37 cellular contexts compared by ENCODE assay signal in the genomic region with DNA sequence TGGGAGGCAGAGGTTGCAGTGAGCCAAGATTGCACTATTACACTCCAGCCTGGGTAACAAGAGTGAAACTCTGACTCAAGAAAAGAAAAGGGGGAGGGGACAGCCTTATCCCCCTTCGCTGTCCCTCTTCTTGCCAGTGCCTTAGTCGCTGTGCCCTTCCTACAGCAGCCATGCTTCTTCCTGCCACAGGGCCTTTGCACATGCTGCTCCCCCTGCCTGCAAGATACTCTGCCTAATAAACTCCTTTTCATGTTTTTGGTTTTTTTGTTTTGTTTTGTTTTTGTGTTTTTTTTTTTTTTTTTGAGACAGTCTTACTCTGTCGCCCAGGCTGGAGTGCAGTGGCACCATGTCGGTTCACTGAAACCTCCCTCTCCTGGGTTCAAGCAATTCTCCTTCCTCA. TPM values are rescaled to one million over a fixed set of nuclear protein-coding genes. Genes with fewer than 3 reads are reported as not detected.
DNase-seq lines count a peak whose midpoint lies in the region; ATAC-seq, FAIRE-seq and TF ChIP-seq lines count a peak whose summit lies in the region.
"Had no signal": no experiment of that assay in that cellular context is flagged by ENCODE, and none has a peak within 500 bp of the region (broad histone marks: within the 10 kb centered on the region; RNA-seq: fewer than 3 reads in every experiment).

No MANE protein-coding gene starts in this region.

- peak; percentile 26 for FAIRE-seq in K562 (lab: Jason Lieb, UNC)
- FAIRE-seq: A204.1, A549, D721Med had no signal

- no peak overlapping the region for H3K4me3 ChIP-seq in HEK293 (ENCODE audit: low read depth, low read length)
- H3K4me3 ChIP-seq in K562: no peak overlapping the region
- H3K4me3 ChIP-seq: A549; BLaER1; BLaER1 treated with 17β-estradiol and CSF1 and Interleukin-3, amounts not matched to agents 10 nM and 100 nM had no signal

- CTCF ChIA-PET in activated CD4-positive, alpha-beta T cell treated with anti-CD3 and anti-CD28 coated beads for 36 hours (lab: Charles Lee): interaction anchor here (0.7 kb wide), 1 partner anchor 22 kb away, joined by 3 read pairs; no protein-coding TSS in a partner anchor
- CTCF ChIA-PET in HEK293 (lab: Yijun Ruan, JAX): interaction anchor here (0.6 kb wide), 1 partner anchor 8 kb away, joined by 5 read pairs; no protein-coding TSS in a partner anchor
- CTCF ChIA-PET in K562 (lab: Yijun Ruan, JAX; ENCODE audit: low intra/inter-chr PET ratio): no interaction called here

- no peak overlapping the region for H3K4me2 ChIP-seq in K562 (ENCODE audit: insufficient read depth, low read length)
- H3K4me2 ChIP-seq: A549; BLaER1; BLaER1 treated with 17β-estradiol and CSF1 and Interleukin-3, amounts not matched to agents 10 nM and 100 nM had no signal

- no peak overlapping the region for H3K4me3 Mint-ChIP-seq in activated CD4-positive, alpha-beta T cell treated with anti-CD3 and anti-CD28 coated beads for 36 hours
- H3K4me3 Mint-ChIP-seq: B cell; CD14-positive monocyte; CD4-positive, alpha-beta memory T cell; CD4-positive, alpha-beta T cell; CD4-positive, CD25-positive, alpha-beta regulatory T cell; CD8-positive, alpha-beta memory T cell; CD8-positive, alpha-beta T cell had no signal

- H3K79me2 ChIP-seq in K562 (ENCODE audit: control insufficient read depth, insufficient read depth, low read length): no peaks in the 10 kb centered on the region

- TF ChIP-seq RAD21 in K562 (CRISPR knock-in tag; conservative IDR thresholded peaks at IDR 0.05 in 1 of 2, IDR thresholded peaks at IDR 0.05 in 1 of 2): no peak

- H3K36me3 ChIP-seq in HEK293 (ENCODE audit: control insufficient read depth in 2 of 2, insufficient read depth in 1 of 2, low read length in 2 of 2) (no peaks in the 10 kb centered on the region), K562 (ENCODE audit: control insufficient read depth, insufficient read depth, low read length) (no peaks in the 10 kb centered on the region)
- H3K36me3 ChIP-seq: BE2C; BLaER1; BLaER1 treated with 17β-estradiol and CSF1 and Interleukin-3, amounts not matched to agents 10 nM and 100 nM had no signal

- no peak for ATAC-seq in activated CD4-positive, alpha-beta T cell treated with anti-CD3 and anti-CD28 coated beads for 36 hours
- no peak for ATAC-seq in K562
- ATAC-seq: A549; CD8-positive, alpha-beta T cell had no signal

- DNase-seq in activated CD4-positive, alpha-beta T cell treated with anti-CD3 and anti-CD28 coated beads for 36 hours: peak; percentile 8
- DNase-seq in activated CD4-positive, alpha-beta T cell treated with anti-CD3 and anti-CD28 coated beads for 4 hours: no peak
- DNase-seq in K562 (ENCODE audit: extremely low read depth in 1 of 4, low spot score in 3 of 4) (no peak), C1 segment of cervical spinal cord (lab: John Stamatoyannopoulos, UW) (no peak), NCI-H526 treated with DMSO at 0.1 percent for 48 hours (lab: John Stamatoyannopoulos, UW) (no peak)
- DNase-seq: 8988T; ACHN; AML-193; BE2C; Caco-2; Calu3; CD4-positive, alpha-beta memory T cell; CD4-positive, alpha-beta T cell; CD4-positive, CD25-positive, alpha-beta regulatory T cell; CD8-positive, alpha-beta memory T cell; CD8-positive, alpha-beta T cell; COR-L47; DMS 273 treated with DMSO at 0.1 percent for 48 hours; DMS153; DMS53; DMS79; DMS79 treated with DMSO at 0.1 percent for 48 hours; DND-41; EL had no signal

- no peaks in the 10 kb centered on the region for H4K20me1 ChIP-seq in K562 (replicated peaks; ENCODE audit: control insufficient read depth, insufficient read depth, low read length)
- H4K20me1 ChIP-seq: BLaER1; BLaER1 treated with 17β-estradiol and CSF1 and Interleukin-3, amounts not matched to agents 10 nM and 100 nM had no signal

- H3K27ac Mint-ChIP-seq in activated CD4-positive, alpha-beta T cell treated with anti-CD3 and anti-CD28 coated beads for 36 hours: no peak overlapping the region
- H3K27ac Mint-ChIP-seq: B cell; CD14-positive monocyte; CD4-positive, alpha-beta memory T cell; CD4-positive, alpha-beta T cell; CD8-positive, alpha-beta memory T cell; CD8-positive, alpha-beta T cell had no signal

- TF ChIP-seq CTCF in HEK293 (tag by site-specific recombination; IDR thresholded peaks at IDR 0.05) (no peak), K562 (IDR thresholded peaks at IDR 0.05 in 2 of 3, conservative IDR thresholded peaks at IDR 0.05 in 1 of 3; ENCODE audit: insufficient read depth in 2 of 3, low read depth in 1 of 3, low read length in 3 of 3) (no peak)

- no TSS peak for BruUV-seq in K562 (replicated peaks; lab: Mats Ljungman, UMichigan)

- TF ChIP-seq EP300 in K562 (IDR thresholded peaks at IDR 0.05; ENCODE audit: low read length): no peak

- H3K27ac ChIP-seq in HEK293 (ENCODE audit: extremely low read depth, low read depth, low read length) (no peak overlapping the region), K562 (ENCODE audit: extremely low read depth, low read depth, low read length) (no peak overlapping the region)
- H3K27ac ChIP-seq: 22Rv1; A549; BLaER1; BLaER1 treated with 17β-estradiol and CSF1 and Interleukin-3, amounts not matched to agents 10 nM and 100 nM; C4-2B had no signal

- POLR2A ChIA-PET in activated CD4-positive, alpha-beta T cell treated with anti-CD3 and anti-CD28 coated beads for 36 hours (lab: Charles Lee): no interaction called here
- POLR2A ChIA-PET in HEK293 (lab: Yijun Ruan, JAX) (interaction anchor here (0.6 kb wide), 1 partner anchor 1362 kb away, joined by 3 read pairs; no protein-coding TSS in a partner anchor), K562 (lab: Yijun Ruan, JAX) (interaction anchor here (0.6 kb wide), 1 partner anchor 1267 kb away, joined by 3 read pairs; no protein-coding TSS in a partner anchor)

- H3K27me3 Mint-ChIP-seq in activated CD4-positive, alpha-beta T cell treated with anti-CD3 and anti-CD28 coated beads for 36 hours: no peaks in the 10 kb centered on the region
- H3K27me3 Mint-ChIP-seq: CD4-positive, alpha-beta T cell; CD4-positive, CD25-positive, alpha-beta regulatory T cell had no signal

- intact Hi-C loops in activated CD4-positive, alpha-beta T cell treated with anti-CD3 and anti-CD28 coated beads for 36 hours (cut with DNase I, micrococcal nuclease): no loop called here
- intact Hi-C loops in K562 (cut with micrococcal nuclease): no loop called here

- TF ChIP-seq POLR2A in K562 (conservative IDR thresholded peaks at IDR 0.05): no peak

- peaks cover 0 to 9% of the 10 kb centered on the region in 2 experiments; a peak in 2 of 5 replicates for H3K27me3 ChIP-seq in K562 (ENCODE audit: control insufficient read depth in 2 of 2, insufficient read depth in 2 of 2, low read length in 2 of 2)
- H3K27me3 ChIP-seq: BE2C; BLaER1; BLaER1 treated with 17β-estradiol and CSF1 and Interleukin-3, amounts not matched to agents 10 nM and 100 nM had no signal

- H3K9me3 Mint-ChIP-seq in activated CD4-positive, alpha-beta T cell treated with anti-CD3 and anti-CD28 coated beads for 36 hours (ENCODE audit: low read depth): no peaks in the 10 kb centered on the region
- H3K9me3 Mint-ChIP-seq: CD4-positive, alpha-beta T cell; CD8-positive, alpha-beta T cell had no signal

- H3K9me3 ChIP-seq in HEK293 (ENCODE audit: control insufficient read depth, insufficient read depth, low read depth, low read length): no peaks in the 10 kb centered on the region
- H3K9me3 ChIP-seq in K562 (replicated peaks; ENCODE audit: control insufficient read depth, insufficient read depth, low read depth, low read length): peaks cover 4% of the 10 kb centered on the region; the same call in 1 of the 2 replicates
- H3K9me3 ChIP-seq: A549, BE2C, Caco-2 had no signal

- in situ Hi-C loops in K562 (cut with MboI): no loop called here

- no peaks in the 10 kb centered on the region for H3K4me1 Mint-ChIP-seq in activated CD4-positive, alpha-beta T cell treated with anti-CD3 and anti-CD28 coated beads for 36 hours
- H3K4me1 Mint-ChIP-seq: B cell; CD14-positive monocyte; CD4-positive, alpha-beta memory T cell; CD4-positive, CD25-positive, alpha-beta regulatory T cell; CD8-positive, alpha-beta memory T cell had no signal

- H3K4me1 ChIP-seq in HEK293 (ENCODE audit: control insufficient read depth, insufficient read depth, low read length) (no peaks in the 10 kb centered on the region), K562 (replicated peaks in 1 of 2; ENCODE audit: control insufficient read depth in 2 of 2, insufficient read depth in 2 of 2, low read length in 2 of 2) (no peaks in the 10 kb centered on the region)
- H3K4me1 ChIP-seq: A549, BE2C, BLaER1, Caco-2 had no signal

- WGBS in K562 (ENCODE audit: insufficient coverage, low coverage, missing lambda C conversion rate): 0% methylated on average over 1 of the region's 4 CpGs

- H3K36me3 Mint-ChIP-seq in activated CD4-positive, alpha-beta T cell treated with anti-CD3 and anti-CD28 coated beads for 36 hours (ENCODE audit: low read depth): no peaks in the 10 kb centered on the region
- H3K36me3 Mint-ChIP-seq: CD14-positive monocyte; CD4-positive, alpha-beta memory T cell; CD4-positive, CD25-positive, alpha-beta regulatory T cell; CD8-positive, alpha-beta memory T cell; CD8-positive, alpha-beta T cell had no signal

- H2AFZ ChIP-seq in K562 (ENCODE audit: low read depth, low read length): no peak overlapping the region

- no peaks in the 10 kb centered on the region for H3K9me1 ChIP-seq in K562 (ENCODE audit: control insufficient read depth, insufficient read depth, low read length)

- H3K9ac ChIP-seq in K562 (ENCODE audit: insufficient read depth in 1 of 2, low read depth in 2 of 2, low read length in 2 of 2): no peak overlapping the region
- H3K9ac ChIP-seq: BLaER1; BLaER1 treated with 17β-estradiol and CSF1 and Interleukin-3, amounts not matched to agents 10 nM and 100 nM had no signal

RNA-seq across cellular contexts. Expression of a gene that starts 21.4 kb away (rescaled TPM):
- not detected for total RNA-seq in activated CD4-positive, alpha-beta T cell treated with anti-CD3 and anti-CD28 coated beads for 36 hours
- total RNA-seq in K562 (2011; cell fraction: chromatin; rRNA removed; ENCODE audit: low replicate concordance): 0.02 TPM in 1 of 2 replicates, not detected in the other
- total RNA-seq in K562 (2011; cell fraction: nucleolus; rRNA removed): under 0.01 TPM in 1 of 2 replicates, not detected in the other
- not detected in 2 replicates for total RNA-seq in K562 (2011; cell fraction: nucleoplasm; rRNA removed)
- total RNA-seq in K562 (2014; rRNA removed) (not detected in 2 replicates), K562 (2014; rRNA removed; fragmentation: Illumina TruSeq; extraction: Trizol) (under 0.01 TPM in 1 of 2 replicates, not detected in the other), K562 (2015; rRNA removed; fragmentation: Illumina TruSeq; extraction: Trizol) (not detected in 2 replicates), K562 (2021) (not detected in 2 replicates)
- polyA plus RNA-seq in K562 (2011; rRNA removed) (not detected in 2 replicates), K562 (2014; fragmentation: Illumina TruSeq; extraction: Trizol) (not detected in 2 replicates), K562 (2014; fragmentation: Nextera tagmentation; extraction: Ambion mirVana) (not detected), K562 (2014; rRNA removed) (under 0.01 TPM in 1 of 2 replicates, not detected in the other)
- polyA plus RNA-seq in K562 (2011; cell fraction: cytosol; rRNA removed): not detected in 2 replicates
- not detected in 2 replicates for polyA plus RNA-seq in K562 (2011; cell fraction: nucleus; rRNA removed)
- 0.01 and 0.03 TPM in 2 replicates for polyA plus RNA-seq in K562 (2012)
- polyA minus RNA-seq in K562 (2011; rRNA and poly(A)+ RNA removed): not detected in 2 replicates
- polyA minus RNA-seq in K562 (2011; cell fraction: cytosol; rRNA and poly(A)+ RNA removed): not detected in 2 replicates
- polyA minus RNA-seq in K562 (2011; cell fraction: nucleus; rRNA and poly(A)+ RNA removed): not detected in 2 replicates
- total RNA-seq: Caco-2; CD4-positive, alpha-beta memory T cell; CD4-positive, alpha-beta T cell; CD4-positive, CD25-positive, alpha-beta regulatory T cell; CD8-positive, alpha-beta memory T cell; CD8-positive, alpha-beta T cell; Daoy had no signal
- polyA plus RNA-seq: A549; AG04450; BJ; CD4-positive, alpha-beta memory T cell; CD4-positive, CD25-positive, alpha-beta regulatory T cell; CD8-positive, alpha-beta memory T cell had no signal
